In the genomic region with DNA sequence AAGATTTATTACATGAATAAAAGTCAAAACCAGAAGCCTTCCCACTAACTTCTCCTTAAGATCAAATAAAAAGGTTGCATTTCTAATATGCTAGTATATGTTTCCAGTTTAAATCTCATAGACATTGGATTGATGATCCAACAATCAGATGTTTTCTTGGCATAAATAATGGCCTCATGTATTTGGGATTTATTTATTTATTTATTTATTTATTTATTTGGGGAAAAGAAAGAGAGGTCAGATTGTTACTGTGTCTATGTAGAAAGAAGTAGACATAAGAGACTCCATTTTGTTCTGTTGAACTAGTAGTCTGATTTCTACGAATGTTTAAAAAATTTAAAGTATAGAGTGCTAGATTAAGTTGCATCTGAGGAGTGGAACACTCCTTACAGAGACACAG, we compare ENCODE assay signal across 30 cellular contexts.
DNase-seq lines count a peak whose midpoint lies in the region; ATAC-seq, FAIRE-seq and TF ChIP-seq lines count a peak whose summit lies in the region.
"Had no signal": no experiment of that assay in that cellular context is flagged by ENCODE, and none has a peak within 500 bp of the region (broad histone marks: within the 10 kb centered on the region; RNA-seq: fewer than 3 reads in every experiment).

No MANE protein-coding gene starts in this region.

- no peak overlapping the region for H3K4me2 ChIP-seq in A549
- H3K4me2 ChIP-seq: BLaER1; BLaER1 treated with 17β-estradiol and CSF1 and Interleukin-3, amounts not matched to agents 10 nM and 100 nM had no signal

- no peak for TF ChIP-seq RAD21 in A549 (conservative IDR thresholded peaks at IDR 0.05 in 1 of 2, IDR thresholded peaks at IDR 0.05 in 1 of 2)

- H3K9me3 ChIP-seq in A549 = no peaks in the 10 kb centered on the region
- no peaks in the 10 kb centered on the region for H3K9me3 ChIP-seq in HEK293 (ENCODE audit: control insufficient read depth, insufficient read depth, low read depth, low read length)
- H3K9me3 ChIP-seq: BE2C; BLaER1; BLaER1 treated with 17β-estradiol and CSF1 and Interleukin-3, amounts not matched to agents 10 nM and 100 nM; Caco-2 had no signal

- FAIRE-seq in A549 (lab: Jason Lieb, UNC) = no peak
- FAIRE-seq: A204.1, D721Med had no signal

- DNase-seq in A549 (ENCODE audit: low read depth in 1 of 2, low spot score in 1 of 2) = no peak
- no peak for DNase-seq in T-helper 9 cell
- DNase-seq: 8988T; ACHN; AML-193; BE2C; C1 segment of cervical spinal cord; Caco-2; Calu3; CD4-positive, alpha-beta memory T cell; CD4-positive, alpha-beta T cell; CD4-positive, CD25-positive, alpha-beta regulatory T cell; CD8-positive, alpha-beta memory T cell; CD8-positive, alpha-beta T cell; COR-L47; DMS 273 treated with DMSO at 0.1 percent for 48 hours; DMS153; DMS53; DMS79; DMS79 treated with DMSO at 0.1 percent for 48 hours; DND-41; EL had no signal

- no peaks in the 10 kb centered on the region for H3K36me3 ChIP-seq in HEK293 (ENCODE audit: control insufficient read depth in 2 of 2, insufficient read depth in 1 of 2, low read length in 2 of 2)
- H3K36me3 ChIP-seq: BE2C; BLaER1; BLaER1 treated with 17β-estradiol and CSF1 and Interleukin-3, amounts not matched to agents 10 nM and 100 nM had no signal

- TF ChIP-seq CTCF in A549 (IDR thresholded peaks at IDR 0.05) (no peak), HEK293 (tag by site-specific recombination; IDR thresholded peaks at IDR 0.05) (no peak)

- no peak for TF ChIP-seq EP300 in A549 (IDR thresholded peaks at IDR 0.05)

- H3K4me1 ChIP-seq in A549 = no peaks in the 10 kb centered on the region
- H3K4me1 ChIP-seq in HEK293 (ENCODE audit: control insufficient read depth, insufficient read depth, low read length) = no peaks in the 10 kb centered on the region
- H3K4me1 ChIP-seq: BE2C, BLaER1, Caco-2 had no signal

- POLR2A ChIA-PET in A549 (lab: Yijun Ruan, JAX) = no interaction called here
- POLR2A ChIA-PET in HEK293 (lab: Yijun Ruan, JAX) = no interaction called here

- ATAC-seq in A549 (no peak), HG03097 (IDR thresholded peaks at IDR 0.05; ENCODE audit: low FRiP score, unreplicated experiment) (no peak)
- ATAC-seq: CD8-positive, alpha-beta T cell had no signal

- WGBS in A549 (ENCODE audit: missing lambda C conversion rate) = 15% methylated on average over 1 of the region's 1 CpG

- TF ChIP-seq POLR2A in A549 (IDR thresholded peaks at IDR 0.05; ENCODE audit: low read length) = no peak

- CTCF ChIA-PET in A549 (lab: Yijun Ruan, JAX) (no interaction called here), HEK293 (lab: Yijun Ruan, JAX) (interaction anchor here (0.6 kb wide), 1 partner anchor 14 kb away, joined by 3 read pairs; no protein-coding TSS in a partner anchor)

- no peak overlapping the region for H3K4me3 ChIP-seq in A549
- no peak overlapping the region for H3K4me3 ChIP-seq in HEK293 (ENCODE audit: low read depth, low read length)
- H3K4me3 ChIP-seq: BLaER1; BLaER1 treated with 17β-estradiol and CSF1 and Interleukin-3, amounts not matched to agents 10 nM and 100 nM had no signal

- H3K27ac ChIP-seq in A549 (no peak overlapping the region), HEK293 (ENCODE audit: extremely low read depth, low read depth, low read length) (no peak overlapping the region)
- H3K27ac ChIP-seq: 22Rv1; BLaER1; BLaER1 treated with 17β-estradiol and CSF1 and Interleukin-3, amounts not matched to agents 10 nM and 100 nM; C4-2B had no signal

TF ChIP-seq in A549, 52 proteins besides CTCF, POLR2A, EP300 and RAD21:
- TF ChIP-seq CBX2 (IDR thresholded peaks at IDR 0.05; ENCODE audit: borderline replicate concordance, low read depth) (no peak), HEYL (CRISPR knock-in tag; IDR thresholded peaks at IDR 0.05) (no peak), ZC3H11A (IDR thresholded peaks at IDR 0.05) (0 out of 2 replicates have a peak, but pooled peaks have one; percentile 13)

TF ChIP-seq in HEK293, 187 proteins besides CTCF, POLR2A, EP300 and RAD21 (continues in another document):
- TF ChIP-seq ZNF664 (tag by site-specific recombination; IDR thresholded peaks at IDR 0.05) = 0 out of 2 replicates have a peak, but pooled peaks have one; percentile 22
- TF ChIP-seq ZNF558 (tag by site-specific recombination; IDR thresholded peaks at IDR 0.05) = peak; percentile 70; the same call in 1 of the 2 replicates
- 0 out of 2 replicates have a peak, but pooled peaks have one; percentile 48 for TF ChIP-seq ZNF138 (tag by site-specific recombination; IDR thresholded peaks at IDR 0.05; ENCODE audit: borderline replicate concordance)
- TF ChIP-seq MYNN (tag by site-specific recombination; IDR thresholded peaks at IDR 0.05; ENCODE audit: borderline replicate concordance) = no peak
- TF ChIP-seq, protein P1, sequence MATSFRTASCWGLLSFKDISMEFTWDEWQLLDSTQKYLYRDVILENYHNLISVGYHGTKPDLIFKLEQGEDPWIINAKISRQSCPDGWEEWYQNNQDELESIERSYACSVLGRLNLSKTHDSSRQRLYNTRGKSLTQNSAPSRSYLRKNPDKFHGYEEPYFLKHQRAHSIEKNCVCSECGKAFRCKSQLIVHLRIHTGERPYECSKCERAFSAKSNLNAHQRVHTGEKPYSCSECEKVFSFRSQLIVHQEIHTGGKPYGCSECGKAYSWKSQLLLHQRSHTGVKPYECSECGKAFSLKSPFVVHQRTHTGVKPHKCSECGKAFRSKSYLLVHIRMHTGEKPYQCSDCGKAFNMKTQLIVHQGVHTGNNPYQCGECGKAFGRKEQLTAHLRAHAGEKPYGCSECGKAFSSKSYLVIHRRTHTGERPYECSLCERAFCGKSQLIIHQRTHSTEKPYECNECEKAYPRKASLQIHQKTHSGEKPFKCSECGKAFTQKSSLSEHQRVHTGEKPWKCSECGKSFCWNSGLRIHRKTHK (tag by site-specific recombination; IDR thresholded peaks at IDR 0.05) = no peak
- TF ChIP-seq ZEB2 (tag by site-specific recombination; IDR thresholded peaks at IDR 0.05) = no peak
- TF ChIP-seq ZNF239 (tag by site-specific recombination; IDR thresholded peaks at IDR 0.05) = no peak
- TF ChIP-seq, protein P2, sequence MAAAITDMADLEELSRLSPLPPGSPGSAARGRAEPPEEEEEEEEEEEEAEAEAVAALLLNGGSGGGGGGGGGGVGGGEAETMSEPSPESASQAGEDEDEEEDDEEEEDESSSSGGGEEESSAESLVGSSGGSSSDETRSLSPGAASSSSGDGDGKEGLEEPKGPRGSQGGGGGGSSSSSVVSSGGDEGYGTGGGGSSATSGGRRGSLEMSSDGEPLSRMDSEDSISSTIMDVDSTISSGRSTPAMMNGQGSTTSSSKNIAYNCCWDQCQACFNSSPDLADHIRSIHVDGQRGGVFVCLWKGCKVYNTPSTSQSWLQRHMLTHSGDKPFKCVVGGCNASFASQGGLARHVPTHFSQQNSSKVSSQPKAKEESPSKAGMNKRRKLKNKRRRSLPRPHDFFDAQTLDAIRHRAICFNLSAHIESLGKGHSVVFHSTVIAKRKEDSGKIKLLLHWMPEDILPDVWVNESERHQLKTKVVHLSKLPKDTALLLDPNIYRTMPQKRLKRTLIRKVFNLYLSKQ (tag by site-specific recombination; IDR thresholded peaks at IDR 0.05; ENCODE audit: borderline replicate concordance) = 0 out of 2 replicates have a peak, but pooled peaks have one; percentile 18
- peak; percentile 20; the same call in 1 of the 2 replicates for TF ChIP-seq ZNF654 (tag by site-specific recombination; IDR thresholded peaks at IDR 0.05; ENCODE audit: low read depth)
- TF ChIP-seq ZNF510 (tag by site-specific recombination; IDR thresholded peaks at IDR 0.05; ENCODE audit: insufficient replicate concordance) = peak; percentile 37
- TF ChIP-seq ZNF529 (tag by site-specific recombination; IDR thresholded peaks at IDR 0.05; ENCODE audit: insufficient replicate concordance) = peak; percentile 19
- peak; percentile 86 for TF ChIP-seq ZNF433 (tag by site-specific recombination; IDR thresholded peaks at IDR 0.05; ENCODE audit: low read depth)
- no peak for TF ChIP-seq ZNF16 (tag by site-specific recombination; IDR thresholded peaks at IDR 0.05; ENCODE audit: low read depth)
- no peak for TF ChIP-seq ZNF747 (tag by site-specific recombination; IDR thresholded peaks at IDR 0.05)
- TF ChIP-seq ZNF292 (tag by site-specific recombination; IDR thresholded peaks at IDR 0.05; ENCODE audit: borderline replicate concordance, low read depth) = peak; percentile 22; the same call in 1 of the 2 replicates
- TF ChIP-seq ZNF501 (tag by site-specific recombination; IDR thresholded peaks at IDR 0.05) = no peak
- TF ChIP-seq ZNF114 (tag by site-specific recombination; IDR thresholded peaks at IDR 0.05) = no peak
- TF ChIP-seq, protein P3, sequence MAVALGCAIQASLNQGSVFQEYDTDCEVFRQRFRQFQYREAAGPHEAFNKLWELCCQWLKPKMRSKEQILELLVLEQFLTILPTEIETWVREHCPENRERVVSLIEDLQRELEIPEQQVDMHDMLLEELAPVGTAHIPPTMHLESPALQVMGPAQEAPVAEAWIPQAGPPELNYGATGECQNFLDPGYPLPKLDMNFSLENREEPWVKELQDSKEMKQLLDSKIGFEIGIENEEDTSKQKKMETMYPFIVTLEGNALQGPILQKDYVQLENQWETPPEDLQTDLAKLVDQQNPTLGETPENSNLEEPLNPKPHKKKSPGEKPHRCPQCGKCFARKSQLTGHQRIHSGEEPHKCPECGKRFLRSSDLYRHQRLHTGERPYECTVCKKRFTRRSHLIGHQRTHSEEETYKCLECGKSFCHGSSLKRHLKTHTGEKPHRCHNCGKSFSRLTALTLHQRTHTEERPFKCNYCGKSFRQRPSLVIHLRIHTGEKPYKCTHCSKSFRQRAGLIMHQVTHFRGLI (tag by site-specific recombination; IDR thresholded peaks at IDR 0.05) = no peak
- no peak for TF ChIP-seq ZNF354C (tag by site-specific recombination; IDR thresholded peaks at IDR 0.05; ENCODE audit: borderline replicate concordance, low read depth)
- TF ChIP-seq ZNF169 (tag by site-specific recombination; IDR thresholded peaks at IDR 0.05) = no peak
- no peak for TF ChIP-seq ZNF211 (tag by site-specific recombination; IDR thresholded peaks at IDR 0.05; ENCODE audit: low read depth)
- 0 out of 2 replicates have a peak, but pooled peaks have one; percentile 47 for TF ChIP-seq ZNF404 (tag by site-specific recombination; IDR thresholded peaks at IDR 0.05)
- no peak for TF ChIP-seq ZNF324 (tag by site-specific recombination; IDR thresholded peaks at IDR 0.05)
- peak; percentile 66 for TF ChIP-seq ZBTB8A (tag by site-specific recombination; IDR thresholded peaks at IDR 0.05)
- peak; percentile 53 for TF ChIP-seq ZNF623 (tag by site-specific recombination; IDR thresholded peaks at IDR 0.05)
